In genomic region chr3:18415132-18415531, GRCh38 we compare ENCODE assay signal across 1 cellular context.
TF ChIP-seq lines count a peak whose summit lies in the region.

No MANE protein-coding gene starts in this region.

TF ChIP-seq in SK-N-SH treated with all-trans-retinoic acid at 6 μM for 48 hours, 23 proteins besides CTCF, POLR2A, EP300 and RAD21 (continued from another document):
- TF ChIP-seq, protein P1, sequence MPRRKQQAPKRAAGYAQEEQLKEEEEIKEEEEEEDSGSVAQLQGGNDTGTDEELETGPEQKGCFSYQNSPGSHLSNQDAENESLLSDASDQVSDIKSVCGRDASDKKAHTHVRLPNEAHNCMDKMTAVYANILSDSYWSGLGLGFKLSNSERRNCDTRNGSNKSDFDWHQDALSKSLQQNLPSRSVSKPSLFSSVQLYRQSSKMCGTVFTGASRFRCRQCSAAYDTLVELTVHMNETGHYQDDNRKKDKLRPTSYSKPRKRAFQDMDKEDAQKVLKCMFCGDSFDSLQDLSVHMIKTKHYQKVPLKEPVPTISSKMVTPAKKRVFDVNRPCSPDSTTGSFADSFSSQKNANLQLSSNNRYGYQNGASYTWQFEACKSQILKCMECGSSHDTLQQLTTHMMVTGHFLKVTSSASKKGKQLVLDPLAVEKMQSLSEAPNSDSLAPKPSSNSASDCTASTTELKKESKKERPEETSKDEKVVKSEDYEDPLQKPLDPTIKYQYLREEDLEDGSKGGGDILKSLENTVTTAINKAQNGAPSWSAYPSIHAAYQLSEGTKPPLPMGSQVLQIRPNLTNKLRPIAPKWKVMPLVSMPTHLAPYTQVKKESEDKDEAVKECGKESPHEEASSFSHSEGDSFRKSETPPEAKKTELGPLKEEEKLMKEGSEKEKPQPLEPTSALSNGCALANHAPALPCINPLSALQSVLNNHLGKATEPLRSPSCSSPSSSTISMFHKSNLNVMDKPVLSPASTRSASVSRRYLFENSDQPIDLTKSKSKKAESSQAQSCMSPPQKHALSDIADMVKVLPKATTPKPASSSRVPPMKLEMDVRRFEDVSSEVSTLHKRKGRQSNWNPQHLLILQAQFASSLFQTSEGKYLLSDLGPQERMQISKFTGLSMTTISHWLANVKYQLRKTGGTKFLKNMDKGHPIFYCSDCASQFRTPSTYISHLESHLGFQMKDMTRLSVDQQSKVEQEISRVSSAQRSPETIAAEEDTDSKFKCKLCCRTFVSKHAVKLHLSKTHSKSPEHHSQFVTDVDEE (CRISPR knock-in tag; IDR thresholded peaks at IDR 0.05), result no peak
- TF ChIP-seq TCF4 (CRISPR knock-in tag; IDR thresholded peaks at IDR 0.05; ENCODE audit: borderline replicate concordance), result peak; percentile 63; the same call in 1 of the 2 replicates
- no peak for TF ChIP-seq CSDC2 (CRISPR knock-in tag; IDR thresholded peaks at IDR 0.05)
- no peak for TF ChIP-seq ESRRG (CRISPR knock-in tag; IDR thresholded peaks at IDR 0.05)
TF ChIP-seq in SK-N-SH treated with all-trans-retinoic acid at 6 μM for 48 hours: peak in this region for 1.
